In the genomic region with DNA sequence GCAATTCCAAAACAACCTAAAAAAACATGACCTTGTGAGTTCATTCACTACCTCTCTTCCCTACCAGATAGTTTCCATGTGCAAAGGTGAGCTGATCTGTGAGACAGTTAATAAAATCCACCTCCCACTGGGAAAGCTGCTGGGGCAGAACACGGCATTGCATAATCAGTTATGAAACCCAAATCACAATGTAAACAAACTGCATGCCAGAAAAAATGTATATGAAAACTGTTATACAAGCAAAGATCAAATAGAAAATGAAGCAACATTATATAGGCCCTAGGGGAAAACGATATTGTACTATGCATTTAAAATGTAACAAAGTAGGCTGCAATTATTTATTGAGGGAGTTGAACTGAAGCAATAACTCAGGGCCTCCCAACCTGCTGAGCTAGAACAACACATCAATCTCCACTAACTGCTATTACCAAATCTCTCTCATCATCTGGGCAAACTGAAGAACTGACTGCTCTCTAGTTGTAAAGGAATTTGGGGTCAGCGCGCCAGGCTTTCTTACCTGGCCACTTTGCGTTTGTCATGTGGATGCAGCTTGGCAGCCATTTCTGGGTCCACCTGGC, we compare ENCODE assay signal across 13 cellular contexts. TPM values are rescaled to one million over a fixed set of nuclear protein-coding genes. Genes with fewer than 3 reads are reported as not detected.
DNase-seq lines count a peak whose midpoint lies in the region; TF ChIP-seq lines count a peak whose summit lies in the region.
"Had no signal": no experiment of that assay in that cellular context is flagged by ENCODE, and none has a peak within 500 bp of the region (broad histone marks: within the 10 kb centered on the region; RNA-seq: fewer than 3 reads in every experiment).

No MANE protein-coding gene starts in this region.

- H3K36me3 Mint-ChIP-seq in HFFc6 (ENCODE audit: low read depth) = peaks cover 9% of the 10 kb centered on the region; the same call in 1 of the 2 replicates

- H3K27ac Mint-ChIP-seq in HFFc6 = no peak overlapping the region
- H3K27ac Mint-ChIP-seq: activated CD8-positive, alpha-beta memory T cell treated with anti-CD3 and anti-CD28 coated beads, Interleukin-2, amount 10 ng/mL, durations not matched to agents 7 days and 5 days had no signal

- DNase-seq in DMS79 treated with DMSO at 0.1 percent for 48 hours (lab: John Stamatoyannopoulos, UW) (peak; percentile 30), DMS79 (lab: John Stamatoyannopoulos, UW) (no peak), NCI-H460 (ENCODE audit: extremely low read depth, low read depth) (peak; percentile 18), dermis microvascular lymphatic vessel endothelial cell (ENCODE audit: low read depth in 2 of 2) (peak; percentile 3 to 53), renal cortical epithelial cell (ENCODE audit: low read depth) (peak; percentile 60), hepatic stellate cell (ENCODE audit: low spot score) (no peak), HFFc6 (no peak)
- no peak for DNase-seq in activated naive CD4-positive, alpha-beta T cell treated with Interleukin-2 at 50 U/mL for 16 hours
- DNase-seq: activated CD8-positive, alpha-beta memory T cell treated with anti-CD3 and anti-CD28 coated beads, Interleukin-2, amount 10 ng/mL, durations not matched to agents 7 days and 5 days; anterior cingulate cortex; nephron progenitor cell; stimulated activated CD4-positive, alpha-beta T cell treated with anti-CD3 and anti-CD28 coated beads, Interleukin-1b, Interleukin-23, amount 100 ng/mL, for 48 hours; stimulated activated naive CD8-positive, alpha-beta T cell treated with anti-CD3 and anti-CD28 coated beads, Interleukin-15, Interleukin-2, amounts not matched to agents 100 U/mL and 50 U/mL, for 24 hours had no signal

- TF ChIP-seq CTCF in HFFc6 (IDR thresholded peaks at IDR 0.05) = no peak

- no peaks in the 10 kb centered on the region for H3K27me3 Mint-ChIP-seq in HFFc6 (ENCODE audit: insufficient read depth)
- H3K27me3 Mint-ChIP-seq: activated CD8-positive, alpha-beta memory T cell treated with anti-CD3 and anti-CD28 coated beads, Interleukin-2, amount 10 ng/mL, durations not matched to agents 7 days and 5 days had no signal

- peaks cover 13% of the 10 kb centered on the region for H3K4me1 Mint-ChIP-seq in HFFc6 (ENCODE audit: low read depth)

- no peaks in the 10 kb centered on the region for H3K9me3 Mint-ChIP-seq in HFFc6
- H3K9me3 Mint-ChIP-seq: nephron progenitor cell had no signal

- H3K4me3 Mint-ChIP-seq in HFFc6 = no peak overlapping the region
- H3K4me3 Mint-ChIP-seq: activated CD8-positive, alpha-beta memory T cell treated with anti-CD3 and anti-CD28 coated beads, Interleukin-2, amount 10 ng/mL, durations not matched to agents 7 days and 5 days; nephron progenitor cell had no signal

RNA-seq across cellular contexts. Expression of a gene that starts 31.0 kb away (rescaled TPM):
- total RNA-seq in NCI-H460 (2014; rRNA removed; shearing (Covaris generic)) = 34.2 and 35.2 TPM in 2 replicates
- polyA plus RNA-seq in NCI-H460 (2014; cell fraction: nucleus; rRNA removed) = 29.1 and 37.2 TPM in 2 replicates
- 11.5 and 15.7 TPM in 2 replicates for total RNA-seq in dermis microvascular lymphatic vessel endothelial cell
- total RNA-seq in renal cortical epithelial cell = 26.4 and 35.3 TPM in 2 replicates
- total RNA-seq in HFFc6 (2021; fragmentation: NEBNext Ultra II Directional; extraction: Animal tissue kit (Norgen Biotek cat#: 25700)) = 10 to 100 TPM; 12.8 to 19.1 (median 15.1) TPM

RNA-seq across cellular contexts. Expression of a gene that starts 49.4 kb away (rescaled TPM):
- total RNA-seq in NCI-H460 (2014; rRNA removed; shearing (Covaris generic)) = 0.77 and 0.89 TPM in 2 replicates
- 0.17 and 0.36 TPM in 2 replicates for polyA plus RNA-seq in NCI-H460 (2014; cell fraction: nucleus; rRNA removed)
- total RNA-seq in dermis microvascular lymphatic vessel endothelial cell = 0.38 and 0.39 TPM in 2 replicates
- total RNA-seq in renal cortical epithelial cell = 0.70 and 1.4 TPM in 2 replicates
- total RNA-seq in HFFc6 (2021; fragmentation: NEBNext Ultra II Directional; extraction: Animal tissue kit (Norgen Biotek cat#: 25700)) = under 1 TPM; 0.17 to 0.52 (median 0.21) TPM

Comparison
In these comparisons a context has a peak if more than half of its experiments do, and no peak if none do; other contexts are left out.
1. DNase-seq: peak in DMS79 treated with DMSO at 0.1 percent for 48 hours (single experiment), NCI-H460 (single experiment), dermis microvascular lymphatic vessel endothelial cell (2 of 2) and renal cortical epithelial cell (single experiment); none in DMS79 (single experiment), hepatic stellate cell (single experiment), HFFc6 (single experiment) and activated naive CD4-positive, alpha-beta T cell treated with Interleukin-2 at 50 U/mL for 16 hours (single experiment).